In genomic region chr10:130141878-130142277, GRCh38 we compare ENCODE assay signal across 9 cellular contexts. TPM values are rescaled to one million over a fixed set of nuclear protein-coding genes. Genes with fewer than 3 reads are reported as not detected.
DNase-seq lines count a peak whose midpoint lies in the region; ATAC-seq, FAIRE-seq and TF ChIP-seq lines count a peak whose summit lies in the region.
"Had no signal": no experiment of that assay in that cellular context is flagged by ENCODE, and none has a peak within 500 bp of the region (broad histone marks: within the 10 kb centered on the region; RNA-seq: fewer than 3 reads in every experiment).

No MANE protein-coding gene starts in this region.

- no peak for TF ChIP-seq CTCF in mesothelial cell of epicardium (IDR thresholded peaks at IDR 0.05; ENCODE audit: unreplicated experiment)

- H3K4me3 Mint-ChIP-seq in mesothelial cell of epicardium: no peak overlapping the region

- FAIRE-seq in HTR-8/SVneo (lab: Jason Lieb, UNC): no peak

- peaks cover 37% of the 10 kb centered on the region for H3K4me1 Mint-ChIP-seq in mesothelial cell of epicardium

- peaks cover 9% of the 10 kb centered on the region for H3K36me3 Mint-ChIP-seq in mesothelial cell of epicardium

- peak; percentile 36 to 55 for ATAC-seq in activated CD4-positive, CD25-positive, alpha-beta regulatory T cell treated with anti-CD3 and anti-CD28 coated beads, Interleukin-2, amount 50 U/mL, for 24 hours
- peak; percentile 88 for ATAC-seq in GM21619 (IDR thresholded peaks at IDR 0.05; ENCODE audit: unreplicated experiment)
- peak; percentile 69 for ATAC-seq in HG03520 (IDR thresholded peaks at IDR 0.05; ENCODE audit: unreplicated experiment)

- no peaks in the 10 kb centered on the region for H3K9me3 Mint-ChIP-seq in mesothelial cell of epicardium

- peak overlapping the region; percentile 80 for H3K27ac Mint-ChIP-seq in mesothelial cell of epicardium

- no peaks in the 10 kb centered on the region for H3K27me3 Mint-ChIP-seq in mesothelial cell of epicardium (ENCODE audit: low read depth)

- no peak for DNase-seq in activated CD4-positive, CD25-positive, alpha-beta regulatory T cell treated with anti-CD3 and anti-CD28 coated beads, Interleukin-2, amount 50 U/mL, for 72 hours
- DNase-seq in mesothelial cell of epicardium (ENCODE audit: low spot score in 2 of 2, unreplicated experiment in 2 of 2): no peak
- DNase-seq in HTR-8/SVneo (ENCODE audit: insufficient read length, low spot score): no peak
- no peak for DNase-seq in AML-193 (lab: John Stamatoyannopoulos, UW)
- no peak for DNase-seq in KG1 (lab: John Stamatoyannopoulos, UW)
- DNase-seq: dorsolateral prefrontal cortex had no signal

RNA-seq across cellular contexts. Expression of gene GLRX3, which starts 5.7 kb away (rescaled TPM):
- 70.0 to 76.8 TPM (median 74.6 TPM) in 3 replicates for total RNA-seq in mesothelial cell of epicardium

RNA-seq across cellular contexts. Expression of gene C10orf143, which starts 31.2 kb away (rescaled TPM):
- 2.2 to 3.4 TPM (median 2.9 TPM) in 3 replicates for total RNA-seq in mesothelial cell of epicardium
